8 cellular contexts compared by ENCODE assay signal in the genomic region with DNA sequence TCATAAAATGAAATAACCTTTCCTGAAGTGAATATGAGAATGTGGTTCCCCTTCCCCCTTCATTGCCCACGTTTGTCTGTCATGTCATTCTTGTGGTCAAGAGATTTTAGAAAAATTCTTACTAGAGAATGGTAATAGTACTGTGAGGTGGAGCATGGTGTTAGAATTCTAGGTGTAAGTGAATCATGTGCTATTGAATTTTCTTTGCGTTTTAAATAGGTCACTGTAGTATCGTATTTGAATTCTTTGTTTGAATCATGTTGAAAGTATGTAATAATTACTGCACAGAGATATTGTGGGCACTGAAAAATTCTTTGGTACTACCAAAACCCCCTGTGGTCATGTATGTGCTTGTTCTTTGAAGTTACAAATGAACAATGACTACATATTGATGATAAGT. TPM values are rescaled to one million over a fixed set of nuclear protein-coding genes. Genes with fewer than 3 reads are reported as not detected.
DNase-seq lines count a peak whose midpoint lies in the region; ATAC-seq, FAIRE-seq and TF ChIP-seq lines count a peak whose summit lies in the region.

No MANE protein-coding gene starts in this region.

- H2AK5ac ChIP-seq in mesenchymal stem cell (ENCODE audit: low read length, severe bottlenecking) = no peak overlapping the region

- TF ChIP-seq POLR2A in heart left ventricle (IDR thresholded peaks at IDR 0.05) = no peak

- TF ChIP-seq CTCF in heart left ventricle (IDR thresholded peaks at IDR 0.05) = no peak

- H2AFZ ChIP-seq in mesenchymal stem cell (ENCODE audit: low read depth, low read length) = no peak overlapping the region

- no peak overlapping the region for H4K91ac ChIP-seq in mesenchymal stem cell (ENCODE audit: low read length)

- intact Hi-C loops in heart left ventricle (cut with DNase I) = no loop called here

- H3K79me1 ChIP-seq in mesenchymal stem cell (replicated peaks; ENCODE audit: low read length, poor library complexity, severe bottlenecking) = peaks cover 4% of the 10 kb centered on the region

- H3K9ac ChIP-seq in mesenchymal stem cell (ENCODE audit: low read length) = no peak overlapping the region

- H3K18ac ChIP-seq in mesenchymal stem cell (ENCODE audit: low read depth in 1 of 2, low read length in 2 of 2) = no peak overlapping the region

- H3K27me3 ChIP-seq in heart left ventricle = no peaks in the 10 kb centered on the region
- no peaks in the 10 kb centered on the region for H3K27me3 ChIP-seq in mesenchymal stem cell (ENCODE audit: control insufficient read depth in 1 of 2, insufficient read depth in 1 of 2, low read length in 2 of 2)

- H3K9me3 ChIP-seq in heart left ventricle (peaks cover 0 to 5% (median 0%) of the 10 kb centered on the region in 12 donors), mesenchymal stem cell (ENCODE audit: control insufficient read depth, low read length) (no peaks in the 10 kb centered on the region)

- peaks cover 0 to 27% (median 0%) of the 10 kb centered on the region in 9 donors for H3K36me3 ChIP-seq in heart left ventricle
- H3K36me3 ChIP-seq in mesenchymal stem cell (ENCODE audit: control insufficient read depth in 1 of 2, insufficient read depth in 2 of 2, low read depth in 1 of 2, low read length in 2 of 2) = peaks cover 0 to 58% of the 10 kb centered on the region in 2 experiments

- no peak overlapping the region for H2BK120ac ChIP-seq in mesenchymal stem cell (ENCODE audit: low read depth, low read length)

- no peak for ATAC-seq in heart left ventricle

- no peak overlapping the region for H3K4ac ChIP-seq in mesenchymal stem cell (ENCODE audit: low read depth in 1 of 2, low read length in 2 of 2)

- no peak overlapping the region for H2BK15ac ChIP-seq in mesenchymal stem cell (ENCODE audit: low read depth, poor library complexity, severe bottlenecking)

- peak; percentile 14 for DNase-seq in GM18507 (ENCODE audit: extremely low spot score, insufficient read length, low read depth)
- DNase-seq in H4 (ENCODE audit: low spot score) = peak; percentile 10
- peak; percentile 79 for DNase-seq in M059J (ENCODE audit: low read depth)
- DNase-seq in hepatic stellate cell (ENCODE audit: low spot score) = peak; percentile 25
- no peak for DNase-seq in heart left ventricle
- DNase-seq in NCI-H2029 (lab: John Stamatoyannopoulos, UW) = no peak
- DNase-seq in mesenchymal stem cell = no peak
- DNase-seq in hypothalamus (lab: John Stamatoyannopoulos, UW) = no peak

- H3K4me3 ChIP-seq in heart left ventricle (no peak overlapping the region), mesenchymal stem cell (ENCODE audit: insufficient read depth in 1 of 2, low read depth in 1 of 2, low read length in 2 of 2) (no peak overlapping the region)

- no peak overlapping the region for H4K8ac ChIP-seq in mesenchymal stem cell (ENCODE audit: low read length)

- H3K14ac ChIP-seq in mesenchymal stem cell (ENCODE audit: low read length in 2 of 2) = no peak overlapping the region

- no peak overlapping the region for H3K23ac ChIP-seq in mesenchymal stem cell (ENCODE audit: low read length in 2 of 2)

- peak; percentile 87 for FAIRE-seq in GM18507 (lab: Jason Lieb, UNC)

- H3K4me2 ChIP-seq in mesenchymal stem cell (ENCODE audit: low read length, poor library complexity, severe bottlenecking) = no peak overlapping the region

- H2BK5ac ChIP-seq in mesenchymal stem cell (ENCODE audit: low read depth, low read length, poor library complexity, severe bottlenecking) = no peak overlapping the region

- 84 to 91% (median 87%) methylated on average over 3 of the region's 3 CpGs for WGBS in heart left ventricle, 4 donors
- 41% methylated on average over 3 of the region's 3 CpGs for WGBS in mesenchymal stem cell

- no peak overlapping the region for H2BK12ac ChIP-seq in mesenchymal stem cell (ENCODE audit: low read length in 2 of 2)

- H3K27ac ChIP-seq in heart left ventricle = no peak overlapping the region
- H3K27ac ChIP-seq in mesenchymal stem cell (ENCODE audit: low read length, poor library complexity, severe bottlenecking) = no peak overlapping the region

- H3K4me1 ChIP-seq in heart left ventricle (peaks cover 0 to 5% (median 0%) of the 10 kb centered on the region in 12 donors), mesenchymal stem cell (ENCODE audit: control insufficient read depth, insufficient read depth, low read depth, low read length) (peaks cover 3% of the 10 kb centered on the region)

RNA-seq across cellular contexts. Expression of gene FUT8, which starts 49.9 kb away (rescaled TPM):
- 28.9 and 39.5 TPM in 2 replicates for total RNA-seq in H4 (2014; rRNA removed; shearing (Covaris generic))
- total RNA-seq in M059J (2014; rRNA removed; shearing (Covaris generic)) = 86.5 and 109 TPM in 2 replicates
- 10 to 100 TPM; 10.2 to 17.3 (median 12.4) TPM for total RNA-seq in heart left ventricle
- polyA plus RNA-seq in heart left ventricle = 1 to 10 TPM; 2.8 to 8.9 TPM
- polyA plus RNA-seq in mesenchymal stem cell (2013, experiment 1 of 2) = 32.7 TPM
- polyA plus RNA-seq in mesenchymal stem cell (2013, experiment 2 of 2) = 31.2 TPM

Comparison
In these comparisons a context has a peak if more than half of its experiments do, and no peak if none do; other contexts are left out.
1. DNase-seq: peak in GM18507 (single experiment), H4 (single experiment), M059J (single experiment) and hepatic stellate cell (single experiment); none in heart left ventricle (0 of 5), NCI-H2029 (single experiment), mesenchymal stem cell (single experiment) and hypothalamus (0 of 51).